Comparison of ENCODE assay signal across 1 cellular context in genomic region chr19:47027586-47028371, GRCh38.
TF ChIP-seq lines count a peak whose summit lies in the region.

No MANE protein-coding gene starts in this region.

TF ChIP-seq in K562, 482 proteins besides CTCF, POLR2A, EP300 and RAD21:
- TF ChIP-seq ZNF263 (CRISPR knock-in tag; IDR thresholded peaks at IDR 0.05; ENCODE audit: borderline replicate concordance) (peak; percentile 92), ZSCAN29 (IDR thresholded peaks at IDR 0.05) (no peak), YY1 (IDR thresholded peaks at IDR 0.05; ENCODE audit: borderline replicate concordance in 1 of 3, control insufficient read depth in 1 of 3, extremely low read depth in 1 of 3, insufficient read depth in 3 of 3, insufficient read length in 1 of 3, insufficient replicate concordance in 2 of 3, low read depth in 1 of 3, low read length in 2 of 3) (no peak)
